20 cellular contexts compared by ENCODE assay signal in the genomic region with DNA sequence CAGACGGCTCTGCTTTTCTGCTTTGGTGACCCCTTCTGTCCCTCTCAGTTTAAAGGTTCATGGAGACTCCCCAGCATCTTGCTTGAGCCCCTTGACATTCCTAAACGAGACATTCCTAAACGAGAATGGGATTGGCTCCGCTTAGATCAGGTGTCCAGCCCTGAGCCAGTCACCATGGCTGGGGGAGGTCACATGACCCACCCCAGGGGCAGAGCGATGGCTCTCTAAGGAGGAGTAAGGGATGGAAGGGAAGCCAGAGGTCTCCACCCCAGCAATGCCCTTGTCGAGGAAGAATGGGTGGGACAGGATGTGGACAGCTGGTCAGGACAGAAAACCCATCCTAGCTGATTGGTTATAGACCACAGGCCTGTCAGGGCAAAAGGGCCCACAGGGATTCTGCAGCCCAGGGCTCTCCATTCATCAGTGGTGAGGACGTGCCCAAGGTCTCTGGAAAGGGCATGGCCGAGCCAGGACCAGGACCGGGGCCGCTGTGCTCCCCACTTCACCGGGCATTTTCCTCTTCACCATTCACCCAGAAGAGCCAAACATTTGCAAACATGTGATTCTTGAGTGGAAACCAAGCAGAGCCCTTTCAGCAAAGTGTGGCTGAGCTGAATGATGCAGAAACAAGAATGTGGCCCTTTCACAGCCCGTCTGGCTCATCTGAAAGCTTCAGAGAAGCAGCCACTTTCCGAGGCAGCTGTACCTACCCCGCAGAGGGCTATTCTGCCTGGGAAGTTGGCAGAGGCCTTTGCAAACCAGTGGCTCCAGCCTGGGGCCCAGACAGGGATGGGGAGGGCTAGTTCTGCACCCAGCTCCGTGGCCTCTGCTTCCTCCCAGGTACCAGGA.
"Had no signal": no experiment of that assay in that cellular context is flagged by ENCODE, and none has a peak within 500 bp of the region (broad histone marks: within the 10 kb centered on the region; RNA-seq: fewer than 3 reads in every experiment).

No MANE protein-coding gene starts in this region.

- H3K27me3 Mint-ChIP-seq: activated naive CD4-positive, alpha-beta T cell treated with anti-CD3 and anti-CD28 coated beads, Interleukin-2, amount 50 U/mL, for 24 hours; naive B cell had no signal

- H3K27me3 ChIP-seq: breast epithelium, heart right ventricle, neutrophil, vagina had no signal

- H3K36me3 Mint-ChIP-seq: activated naive CD4-positive, alpha-beta T cell treated with anti-CD3 and anti-CD28 coated beads, Interleukin-2, amount 50 U/mL, for 24 hours; naive B cell had no signal

- H3K4me1 ChIP-seq: breast epithelium, esophagus muscularis mucosa, heart right ventricle, left ventricle myocardium inferior, vagina had no signal

- DNase-seq: activated CD4-positive, alpha-beta T cell treated with anti-CD3 and anti-CD28 coated beads, Interleukin-2, amount 50 U/mL, for 1 hour; activated CD8-positive, alpha-beta memory T cell treated with anti-CD3 and anti-CD28 coated beads, Interleukin-2, amount 50 U/mL, for 48 hours; activated gamma-delta T cell; activated T-cell treated with anti-CD3 and anti-CD28 coated beads, Interleukin-2, amount 50 U/mL, for 48 hours; effector CD8-positive, alpha-beta T cell; heart right ventricle; left ventricle myocardium inferior; mammary epithelial cell; naive B cell; posterior cingulate gyrus; retina; stimulated activated CD4-positive, alpha-beta T cell treated with anti-CD3 and anti-CD28 coated beads, Interleukin-2, amount 100 ng/mL, for 24 hours; stimulated activated naive CD8-positive, alpha-beta T cell treated with anti-CD3 and anti-CD28 coated beads, Interleukin-15, Interleukin-2, amounts not matched to agents 100 U/mL and 50 U/mL, for 24 hours; trophoblast cell had no signal

- H3K36me3 ChIP-seq: breast epithelium, esophagus muscularis mucosa, heart right ventricle, left ventricle myocardium inferior, neutrophil, vagina had no signal

- H3K4me3 Mint-ChIP-seq: activated naive CD4-positive, alpha-beta T cell treated with anti-CD3 and anti-CD28 coated beads, Interleukin-2, amount 50 U/mL, for 24 hours; naive B cell had no signal

- H3K4me3 ChIP-seq: breast epithelium, esophagus muscularis mucosa, heart right ventricle, left ventricle myocardium inferior, vagina had no signal

- H3K9me3 Mint-ChIP-seq: activated naive CD4-positive, alpha-beta T cell treated with anti-CD3 and anti-CD28 coated beads, Interleukin-2, amount 50 U/mL, for 24 hours; naive B cell had no signal

- H3K27ac ChIP-seq: breast epithelium, esophagus muscularis mucosa, heart right ventricle, left ventricle myocardium inferior, neutrophil, vagina had no signal

- H3K27ac Mint-ChIP-seq: activated naive CD4-positive, alpha-beta T cell treated with anti-CD3 and anti-CD28 coated beads, Interleukin-2, amount 50 U/mL, for 24 hours; naive B cell had no signal

- H3K4me1 Mint-ChIP-seq: activated naive CD4-positive, alpha-beta T cell treated with anti-CD3 and anti-CD28 coated beads, Interleukin-2, amount 50 U/mL, for 24 hours; naive B cell had no signal

- H3K9me3 ChIP-seq: breast epithelium, esophagus muscularis mucosa, heart right ventricle, left ventricle myocardium inferior, neutrophil, vagina had no signal

- ATAC-seq: activated CD4-positive, CD25-positive, alpha-beta regulatory T cell treated with anti-CD3 and anti-CD28 coated beads, Interleukin-2, amount 50 U/mL, for 24 hours; heart right ventricle; stimulated activated naive CD8-positive, alpha-beta T cell treated with anti-CD3 and anti-CD28 coated beads, Interleukin-15, Interleukin-2, amounts not matched to agents 100 U/mL and 50 U/mL, for 24 hours had no signal
